19 cellular contexts compared by ENCODE assay signal in the genomic region with DNA sequence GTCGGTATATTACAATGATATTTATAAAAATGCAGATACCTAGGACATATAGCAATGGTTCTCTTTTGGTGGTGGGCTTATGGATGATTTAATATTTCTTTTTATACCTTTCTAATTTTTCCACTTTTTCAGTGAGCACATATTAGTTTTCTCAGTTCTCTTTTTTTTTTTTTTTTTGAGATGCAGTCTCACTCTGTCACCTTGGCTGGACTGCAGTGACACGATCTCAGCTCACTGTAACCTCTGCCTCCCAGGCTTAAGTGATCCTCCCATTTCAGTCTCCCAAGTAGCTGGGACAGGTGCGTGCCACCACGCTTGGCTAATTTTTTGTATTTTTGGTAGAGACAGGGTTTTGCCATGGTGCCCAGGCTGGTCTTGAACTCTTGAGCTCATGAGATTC. TPM values are rescaled to one million over a fixed set of nuclear protein-coding genes. Genes with fewer than 3 reads are reported as not detected.
DNase-seq lines count a peak whose midpoint lies in the region; ATAC-seq and TF ChIP-seq lines count a peak whose summit lies in the region.
"Had no signal": no experiment of that assay in that cellular context is flagged by ENCODE, and none has a peak within 500 bp of the region (broad histone marks: within the 10 kb centered on the region; RNA-seq: fewer than 3 reads in every experiment).

No MANE protein-coding gene starts in this region.

- TF ChIP-seq POLR2A in suprapubic skin (IDR thresholded peaks at IDR 0.05) = no peak

- no peaks in the 10 kb centered on the region for H3K27me3 Mint-ChIP-seq in activated T-cell treated with anti-CD3 and anti-CD28 coated beads, Interleukin-2, amount 50 U/mL, for 24 hours
- H3K27me3 Mint-ChIP-seq in activated T-cell treated with anti-CD3 and anti-CD28 coated beads, Interleukin-2, amount 50 U/mL, for 4 hours (ENCODE audit: low read depth) = no peaks in the 10 kb centered on the region
- peaks cover 0 to 7% (median 2%) of the 10 kb centered on the region in 3 donors for H3K27me3 Mint-ChIP-seq in immature natural killer cell (ENCODE audit: low read depth in 3 of 3)

- H3K27ac Mint-ChIP-seq in activated T-cell treated with anti-CD3 and anti-CD28 coated beads, Interleukin-2, amount 50 U/mL, for 24 hours = peak overlapping the region; percentile 40
- peak overlapping the region; percentile 53 to 81 (median 64) for H3K27ac Mint-ChIP-seq in immature natural killer cell

- no peak for TF ChIP-seq EP300 in suprapubic skin (IDR thresholded peaks at IDR 0.05)

- no peak for ATAC-seq in activated T-cell treated with anti-CD3 and anti-CD28 coated beads, Interleukin-2, amount 50 U/mL, for 4 hours
- ATAC-seq in Panc1 = no peak
- ATAC-seq in HG03442 (IDR thresholded peaks at IDR 0.05; ENCODE audit: unreplicated experiment) = no peak
- no peak for ATAC-seq in HG03097 (IDR thresholded peaks at IDR 0.05; ENCODE audit: low FRiP score, unreplicated experiment)
- ATAC-seq: right lobe of liver had no signal

- H3K27me3 ChIP-seq in Panc1 (ENCODE audit: control insufficient read depth, insufficient read depth, low read length) (no peaks in the 10 kb centered on the region), suprapubic skin (no peaks in the 10 kb centered on the region), H7 (ENCODE audit: control insufficient read depth, insufficient read depth, low read length) (no peaks in the 10 kb centered on the region)
- H3K27me3 ChIP-seq: right lobe of liver had no signal

- peaks cover 90% of the 10 kb centered on the region for H3K4me1 Mint-ChIP-seq in activated T-cell treated with anti-CD3 and anti-CD28 coated beads, Interleukin-2, amount 50 U/mL, for 24 hours (ENCODE audit: low read depth)
- peaks cover 74% of the 10 kb centered on the region for H3K4me1 Mint-ChIP-seq in activated T-cell treated with anti-CD3 and anti-CD28 coated beads, Interleukin-2, amount 50 U/mL, for 4 hours (ENCODE audit: low read depth)
- peaks cover 63 to 78% of the 10 kb centered on the region in 2 donors for H3K4me1 Mint-ChIP-seq in immature natural killer cell

- no peak overlapping the region for H3K4me3 ChIP-seq in Panc1 (ENCODE audit: low read depth in 2 of 2, low read length in 2 of 2)
- H3K4me3 ChIP-seq in suprapubic skin = no peak overlapping the region
- no peak overlapping the region for H3K4me3 ChIP-seq in H7 (ENCODE audit: insufficient read depth, low read depth, low read length)
- H3K4me3 ChIP-seq: right lobe of liver had no signal

- in situ Hi-C loops in Panc1 (cut with HindIII; ENCODE audit: low pct_unique_long_range_greater_than_20kb, low sequenced_read_pairs) = no loop called here

- no TSS peak for BruUV-seq in Panc1 (replicated peaks; lab: Mats Ljungman, UMichigan)

- peak overlapping the region; percentile 93 for H3K27ac ChIP-seq in Panc1 (ENCODE audit: low read length)
- peak overlapping the region; percentile 70 for H3K27ac ChIP-seq in suprapubic skin
- H3K27ac ChIP-seq: right lobe of liver had no signal

- no peaks in the 10 kb centered on the region for H3K9me3 ChIP-seq in Panc1 (ENCODE audit: control insufficient read depth, insufficient read depth, low read depth, low read length)
- no peaks in the 10 kb centered on the region for H3K9me3 ChIP-seq in suprapubic skin
- H3K9me3 ChIP-seq: right lobe of liver had no signal

- H3K4me3 Mint-ChIP-seq in activated T-cell treated with anti-CD3 and anti-CD28 coated beads, Interleukin-2, amount 50 U/mL, for 24 hours = no peak overlapping the region
- no peak overlapping the region for H3K4me3 Mint-ChIP-seq in activated T-cell treated with anti-CD3 and anti-CD28 coated beads, Interleukin-2, amount 50 U/mL, for 4 hours
- no peak overlapping the region for H3K4me3 Mint-ChIP-seq in immature natural killer cell
- H3K4me3 Mint-ChIP-seq: activated T-helper 1 cell treated with anti-CD3 and anti-CD28 coated beads, Interleukin-12 subunit alpha, Interleukin-12 subunit beta, Interleukin-2, Interleukin-4 antibody, amounts not matched to agents 30 ng/mL and 10 ng/mL and 1 ng/mL, durations not matched to agents 14 hours and 24 hours and 36 hours had no signal

- POLR2A ChIA-PET in Panc1 (lab: Charles Lee) = no interaction called here

- H3K4me1 ChIP-seq in Panc1 (ENCODE audit: control insufficient read depth, insufficient read depth, low read length) (peaks cover 88% of the 10 kb centered on the region), suprapubic skin (peaks cover 74% of the 10 kb centered on the region)

- TF ChIP-seq CTCF in Panc1 (IDR thresholded peaks at IDR 0.05) = no peak
- no peak for TF ChIP-seq CTCF in suprapubic skin (IDR thresholded peaks at IDR 0.05)

- DNase-seq in activated T-cell treated with anti-CD3 and anti-CD28 coated beads, Interleukin-2, amount 50 U/mL, for 24 hours = no peak
- no peak for DNase-seq in activated T-cell treated with anti-CD3 and anti-CD28 coated beads, Interleukin-2, amount 50 U/mL, for 4 hours
- DNase-seq in Panc1 (ENCODE audit: low read depth, low spot score) (no peak), immature natural killer cell (no peak), suprapubic skin (ENCODE audit: low spot score in 2 of 2) (no peak), H7 (no peak)
- DNase-seq: ACHN; amygdala; HFFc6; NCI-H1048; right lobe of liver; stimulated activated CD4-positive, alpha-beta T cell treated with anti-CD3 and anti-CD28 coated beads, Interleukin-2, amount 100 ng/mL, for 48 hours; T-helper 9 cell had no signal

- H3K9me3 Mint-ChIP-seq in activated T-cell treated with anti-CD3 and anti-CD28 coated beads, Interleukin-2, amount 50 U/mL, for 24 hours = no peaks in the 10 kb centered on the region
- H3K9me3 Mint-ChIP-seq in activated T-cell treated with anti-CD3 and anti-CD28 coated beads, Interleukin-2, amount 50 U/mL, for 4 hours = no peaks in the 10 kb centered on the region
- H3K9me3 Mint-ChIP-seq in immature natural killer cell = no peaks in the 10 kb centered on the region
- H3K9me3 Mint-ChIP-seq: activated T-helper 1 cell treated with anti-CD3 and anti-CD28 coated beads, Interleukin-12 subunit alpha, Interleukin-12 subunit beta, Interleukin-2, Interleukin-4 antibody, amounts not matched to agents 30 ng/mL and 10 ng/mL and 1 ng/mL, durations not matched to agents 14 hours and 24 hours and 36 hours; HFFc6 had no signal

- WGBS in suprapubic skin = 93% methylated on average over 4 of the region's 4 CpGs

- peaks cover 3% of the 10 kb centered on the region; the same call in 1 of the 2 replicates for H3K36me3 ChIP-seq in Panc1 (ENCODE audit: control insufficient read depth, insufficient read depth, low read length)
- H3K36me3 ChIP-seq in suprapubic skin = no peaks in the 10 kb centered on the region
- no peaks in the 10 kb centered on the region for H3K36me3 ChIP-seq in H7 (replicated peaks; ENCODE audit: control insufficient read depth, insufficient read depth, low read length)
- H3K36me3 ChIP-seq: right lobe of liver had no signal

- intact Hi-C loops in Panc1 (cut with micrococcal nuclease; ENCODE audit: unreplicated experiment) = no loop called here

- CTCF ChIA-PET in Panc1 (lab: Charles Lee) = interaction anchor here (0.6 to 0.7 kb wide), 2 partner anchors 18 to 418 kb away, joined by 4 to 9 read pairs; no protein-coding TSS in a partner anchor

- peaks cover 91% of the 10 kb centered on the region for H3K36me3 Mint-ChIP-seq in activated T-cell treated with anti-CD3 and anti-CD28 coated beads, Interleukin-2, amount 50 U/mL, for 24 hours (ENCODE audit: low read depth)
- H3K36me3 Mint-ChIP-seq in activated T-cell treated with anti-CD3 and anti-CD28 coated beads, Interleukin-2, amount 50 U/mL, for 4 hours (ENCODE audit: insufficient read depth) = peaks cover 19% of the 10 kb centered on the region
- no peaks in the 10 kb centered on the region for H3K36me3 Mint-ChIP-seq in immature natural killer cell

RNA-seq across cellular contexts. Expression of a gene that starts 15.1 kb away (rescaled TPM):
- total RNA-seq in activated T-cell treated with anti-CD3 and anti-CD28 coated beads, Interleukin-2, amount 50 U/mL, for 4 hours = 10 to 100 TPM; 76.3 to 88.2 (median 85.8) TPM
- 80.8 TPM for total RNA-seq in Panc1 (2021; ENCODE audit: unreplicated experiment)
- 60.3 TPM for polyA plus RNA-seq in Panc1 (2012; ENCODE audit: insufficient read length)
- 1 to 10 TPM; 1.0 to 3.4 (median 3.0) TPM for polyA plus RNA-seq in immature natural killer cell
- 10 to 100 TPM in 3 of 4 donors, 1 to 10 TPM in 1; 9.6 to 14.4 (median 11.9) TPM for total RNA-seq in suprapubic skin
- 1.6 TPM in 2 replicates for total RNA-seq in H7 (2014; rRNA removed; shearing (Covaris generic))

RNA-seq across cellular contexts. Expression of a gene that starts 39.8 kb away (rescaled TPM):
- under 1 TPM; 0.25 to 0.63 (median 0.27) TPM for total RNA-seq in activated T-cell treated with anti-CD3 and anti-CD28 coated beads, Interleukin-2, amount 50 U/mL, for 4 hours
- total RNA-seq in Panc1 (2021; ENCODE audit: unreplicated experiment) = 0.26 TPM
- 0.17 TPM for polyA plus RNA-seq in Panc1 (2012; ENCODE audit: insufficient read length)
- polyA plus RNA-seq in immature natural killer cell = under 1 TPM in 1 of 3 donors, not detected in 2; 0.16 TPM
- total RNA-seq in suprapubic skin = not detected
- 0.24 TPM in 1 of 2 replicates, not detected in the other for total RNA-seq in H7 (2014; rRNA removed; shearing (Covaris generic))
- total RNA-seq: chondrocyte, endothelial cell of umbilical vein, right lobe of liver, urinary bladder had no signal
- polyA plus RNA-seq: endothelial cell of umbilical vein, urinary bladder had no signal
